In the genomic region with DNA sequence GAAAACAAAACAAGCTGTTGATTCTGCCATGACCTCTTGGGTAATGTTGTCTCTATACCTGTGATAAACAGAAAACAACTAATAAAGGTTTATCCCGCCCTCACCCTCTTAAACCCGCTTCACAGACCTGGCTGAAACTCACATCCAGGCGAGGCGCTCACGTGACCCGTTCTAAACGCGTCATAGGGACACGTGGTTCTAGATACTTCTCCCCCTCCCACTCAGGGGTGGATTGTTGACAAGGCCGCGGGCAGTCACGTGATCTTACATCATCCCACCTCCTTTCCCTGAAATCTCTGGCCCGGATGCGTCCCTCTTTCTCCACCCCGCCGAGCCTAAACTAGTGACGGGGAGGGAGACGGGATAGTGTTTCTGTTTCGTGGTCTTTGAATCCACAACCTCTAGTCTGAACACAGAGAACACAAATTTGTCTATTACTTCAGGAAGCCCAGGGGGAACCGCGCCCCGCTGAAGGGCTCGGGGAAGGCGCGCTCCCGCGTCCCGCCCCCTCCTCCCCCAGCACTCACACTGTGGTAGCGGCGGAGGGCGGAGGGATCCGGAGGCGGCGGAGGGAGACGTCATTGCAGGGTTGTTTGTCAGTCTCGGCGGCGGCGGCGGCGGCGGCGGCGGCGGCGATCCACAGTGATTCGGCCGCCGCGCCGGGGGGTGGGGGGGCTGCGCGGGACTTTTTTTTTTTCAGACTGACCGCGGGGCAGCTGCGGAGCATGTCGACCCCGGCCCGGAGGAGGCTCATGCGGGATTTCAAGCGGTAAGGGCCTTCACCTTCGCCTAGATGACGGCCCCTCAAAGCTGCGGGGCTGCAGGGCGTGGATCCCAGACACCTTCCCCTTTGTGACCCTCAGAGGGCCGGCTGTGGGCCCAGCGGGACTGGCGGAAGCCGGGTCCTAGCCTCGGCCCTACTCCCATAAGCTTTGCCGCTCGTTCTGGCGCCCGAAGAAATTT, we compare ENCODE assay signal across 8 cellular contexts. TPM values are rescaled to one million over a fixed set of nuclear protein-coding genes. Genes with fewer than 3 reads are reported as not detected.
A peak's percentile ranks its signal among the peaks of the same experiment; 100 is the strongest.
DNase-seq lines count a peak whose midpoint lies in the region; ATAC-seq and TF ChIP-seq lines count a peak whose summit lies in the region.

A gene (plus strand): TSS at position 699 of the 963 bp plus-strand sequence. CDS start 27 bp downstream, at position 726.

- peaks cover 15% of the 10 kb centered on the region for H3K4me1 ChIP-seq in thymus (ENCODE audit: control insufficient read depth, insufficient read depth, low read length)

- no peaks in the 10 kb centered on the region for H3K27me3 ChIP-seq in thymus (ENCODE audit: control insufficient read depth, insufficient read depth)

- H3K36me3 Mint-ChIP-seq in osteocyte (ENCODE audit: unreplicated experiment) = peaks cover 18% of the 10 kb centered on the region

- no peaks in the 10 kb centered on the region for H3K9me3 ChIP-seq in thymus (ENCODE audit: control insufficient read depth)

- H3K4me3 ChIP-seq in GM12864 (ENCODE audit: low read depth, low read length) (peak within 1 kb of the TSS; percentile 100), thymus (ENCODE audit: low read length) (peak within 1 kb of the TSS; percentile 100)

- no peaks in the 10 kb centered on the region for H3K27me3 Mint-ChIP-seq in osteocyte (ENCODE audit: unreplicated experiment)

- ATAC-seq in HG02759 (IDR thresholded peaks at IDR 0.05; ENCODE audit: unreplicated experiment) = peak; percentile 72

- no peaks in the 10 kb centered on the region for H3K9me3 Mint-ChIP-seq in osteocyte (ENCODE audit: unreplicated experiment)

- H3K27ac ChIP-seq in thymus (ENCODE audit: low read depth) = peak within 1 kb of the TSS; percentile 98

- under 1% methylated on average over 74 of the region's 74 CpGs for WGBS in thymus

- H3K4me3 Mint-ChIP-seq in osteocyte (ENCODE audit: unreplicated experiment) = peak within 1 kb of the TSS; percentile 98

- H3K36me3 ChIP-seq in thymus (ENCODE audit: control insufficient read depth, insufficient read depth) = peaks cover 7% of the 10 kb centered on the region

- intact Hi-C loops in head of caudate nucleus (cut with DNase I) = loop anchor here (2.0 to 5.0 kb wide), 3 partner anchors 41 to 156 kb away; a partner anchor contains a TSS

- peaks cover 51% of the 10 kb centered on the region for H3K4me1 Mint-ChIP-seq in osteocyte (ENCODE audit: unreplicated experiment)

- H3K27ac Mint-ChIP-seq in osteocyte (ENCODE audit: unreplicated experiment) = peak within 1 kb of the TSS; percentile 99

- TF ChIP-seq CTCF in GM12864 (IDR thresholded peaks at IDR 0.05; ENCODE audit: low read depth, low read length, missing control alignments) (no peak), osteocyte (IDR thresholded peaks at IDR 0.05) (no peak)

- DNase-seq in GM12864 (ENCODE audit: low read depth) (peak; percentile 100), NCI-H1417 (lab: John Stamatoyannopoulos, UW) (peak; percentile 97 to 98 (median 97)), SW 1271 (lab: John Stamatoyannopoulos, UW) (peak; percentile 100), head of caudate nucleus (peak; percentile 95 to 100 (median 99)), osteocyte (ENCODE audit: extremely low spot score, unreplicated experiment) (peak; percentile 98)
- peak; percentile 90 for DNase-seq in activated naive CD8-positive, alpha-beta T cell treated with anti-CD3 and anti-CD28 coated beads, Interleukin-2, amount 50 U/mL, for 16 hours (ENCODE audit: low read depth, low spot score)

RNA-seq across cellular contexts. Expression of the gene that starts here (rescaled TPM):
- 106 and 114 TPM in 2 replicates for total RNA-seq in osteocyte
- 238 TPM for polyA plus RNA-seq in thymus

Comparison
In these comparisons a context has a peak if more than half of its experiments do, and no peak if none do; other contexts are left out.
1. Peak in every context shown above with its lines: DNase-seq, ATAC-seq, H3K4me3 ChIP-seq and H3K27ac ChIP-seq.